Comparison of ENCODE assay signal across 8 cellular contexts in genomic region chr14:103185051-103186027, GRCh38.
A peak's percentile ranks its signal among the peaks of the same experiment; 100 is the strongest.
DNase-seq lines count a peak whose midpoint lies in the region; ATAC-seq and TF ChIP-seq lines count a peak whose summit lies in the region.

No MANE protein-coding gene starts in this region.

- H3K79me2 ChIP-seq in HCT116 (ENCODE audit: insufficient read depth, low read length): no peaks in the 10 kb centered on the region

- TF ChIP-seq POLR2A in HCT116 (IDR thresholded peaks at IDR 0.05; ENCODE audit: borderline replicate concordance, extremely low read depth, insufficient read depth, insufficient read length) (no peak), erythroblast (IDR thresholded peaks at IDR 0.05; ENCODE audit: low read length) (no peak), sigmoid colon (IDR thresholded peaks at IDR 0.05) (no peak)

- H2AFZ ChIP-seq in HCT116 (ENCODE audit: low read depth, low read length, poor library complexity, severe bottlenecking): peak overlapping the region; percentile 87

- TF ChIP-seq RAD21 in HCT116 (IDR thresholded peaks at IDR 0.05; ENCODE audit: low read depth): peak; percentile 67

- H3K36me3 ChIP-seq in BE2C: no peaks in the 10 kb centered on the region
- no peaks in the 10 kb centered on the region for H3K36me3 ChIP-seq in HCT116 (ENCODE audit: control insufficient read depth in 1 of 2, insufficient read depth in 2 of 2, low read length in 2 of 2)
- no peaks in the 10 kb centered on the region for H3K36me3 ChIP-seq in sigmoid colon

- TF ChIP-seq CTCF in BE2C (IDR thresholded peaks at IDR 0.05; ENCODE audit: low read depth, low read length) (peak; percentile 61), HCT116 (IDR thresholded peaks at IDR 0.05 in 2 of 3, conservative IDR thresholded peaks at IDR 0.05 in 1 of 3; ENCODE audit: borderline replicate concordance in 1 of 3, insufficient read depth in 1 of 3, low read depth in 2 of 3, low read length in 2 of 3) (peak; percentile 57 to 72 (median 70)), sigmoid colon (IDR thresholded peaks at IDR 0.05) (peak in 3 of 4 experiments; percentile 58 to 67 (median 61))

- no peaks in the 10 kb centered on the region; the same call in 1 of the 2 replicates for H3K4me1 ChIP-seq in BE2C
- peaks cover 0 to 9% of the 10 kb centered on the region in 2 experiments; a peak in 2 of 4 replicates for H3K4me1 ChIP-seq in HCT116 (ENCODE audit: control insufficient read depth in 1 of 2, insufficient read depth in 2 of 2, low read length in 2 of 2)
- peaks cover 0 to 11% (median 9%) of the 10 kb centered on the region in 4 donors for H3K4me1 ChIP-seq in sigmoid colon

- WGBS in sigmoid colon, 2 donors: 58 to 64% methylated on average over 13 of the region's 13 CpGs

- H3K9ac ChIP-seq in HCT116 (ENCODE audit: low read length): no peak overlapping the region

- POLR2A ChIA-PET in HCT116 (lab: Charles Lee): no interaction called here

- H3K9me3 ChIP-seq in BE2C: no peaks in the 10 kb centered on the region
- no peaks in the 10 kb centered on the region for H3K9me3 ChIP-seq in HCT116 (ENCODE audit: control insufficient read depth in 1 of 2, insufficient read depth in 1 of 2, low read depth in 1 of 2, low read length in 2 of 2)
- no peaks in the 10 kb centered on the region for H3K9me3 ChIP-seq in sigmoid colon

- BruUV-seq in HCT116 (replicated peaks; lab: Mats Ljungman, UMichigan): no TSS peak

- H3K9me2 ChIP-seq in HCT116 (ENCODE audit: insufficient read depth): no peaks in the 10 kb centered on the region

- ATAC-seq in HCT116 (peak; percentile 58), HG03460 (IDR thresholded peaks at IDR 0.05; ENCODE audit: unreplicated experiment) (no peak), GM21360 (IDR thresholded peaks at IDR 0.05; ENCODE audit: unreplicated experiment) (no peak)

- CTCF ChIA-PET in HCT116 (lab: Charles Lee): interaction anchor here (1.4 to 5.7 kb wide), 2 partner anchors 80 to 110 kb away, joined by 3 to 26 read pairs; no protein-coding TSS in a partner anchor

- no peak overlapping the region; the same call in 1 of the 2 replicates for H3K4me2 ChIP-seq in HCT116 (ENCODE audit: low read length)

- H3K27me3 ChIP-seq in BE2C (no peaks in the 10 kb centered on the region), HCT116 (ENCODE audit: insufficient read depth, low read length) (no peaks in the 10 kb centered on the region), sigmoid colon (peaks cover 7 to 36% (median 11%) of the 10 kb centered on the region in 3 donors)

- no peaks in the 10 kb centered on the region for H4K20me1 ChIP-seq in HCT116 (ENCODE audit: insufficient read depth)

- intact Hi-C loops in HCT116 (cut with micrococcal nuclease) (loop anchor here (1.0 kb wide), 2 partner anchors 80 to 110 kb away; no protein-coding TSS in a partner anchor), sigmoid colon (cut with DNase I) (loop anchor here (5.0 kb wide), 2 partner anchors 58 to 107 kb away; no protein-coding TSS in a partner anchor)

- no peak for TF ChIP-seq EP300 in sigmoid colon (IDR thresholded peaks at IDR 0.05)

- H3K27ac ChIP-seq in HCT116 (ENCODE audit: low read depth, low read length) (no peak overlapping the region), sigmoid colon (peak overlapping the region in 2 of 4 donors; percentile 28 to 37)

- RAD21 ChIA-PET in HCT116 (lab: Charles Lee; ENCODE audit: low non-redundant PET in 1 of 2, low total read pairs in 2 of 2, uncharacterized antibody in 2 of 2, unreplicated experiment in 2 of 2): interaction anchor here (0.7 to 2.5 kb wide), 3 partner anchors 79 to 80 kb away, joined by 4 to 8 read pairs (median 7); no protein-coding TSS in a partner anchor

- H3K4me3 ChIP-seq in BE2C (ENCODE audit: low read depth, low read length) (no peak overlapping the region), HCT116 (replicated peaks in 1 of 2; ENCODE audit: low read depth in 1 of 2, low read length in 2 of 2) (no peak overlapping the region), sigmoid colon (no peak overlapping the region)

- DNase-seq in BE2C (no peak), HCT116 (ENCODE audit: low read depth, low spot score) (peak; percentile 40), OCI-M2 (lab: John Stamatoyannopoulos, UW; ENCODE audit: unreplicated experiment) (peak; percentile 19), erythroblast (lab: John Stamatoyannopoulos, UW) (peak; percentile 17 to 54), sigmoid colon (peak; percentile 41)
- DNase-seq in activated CD4-positive, CD25-positive, alpha-beta regulatory T cell treated with anti-CD3 and anti-CD28 coated beads, Interleukin-2, amount 50 U/mL, for 72 hours: no peak

TF ChIP-seq in HCT116, 20 proteins besides CTCF, POLR2A, EP300 and RAD21:
- TF ChIP-seq CEBPB (IDR thresholded peaks at IDR 0.05; ENCODE audit: low read depth) (peak; percentile 24; the same call in 1 of the 2 replicates), REST (IDR thresholded peaks at IDR 0.05; ENCODE audit: low read depth) (no peak)

Comparison
In these comparisons a context has a peak if more than half of its experiments do, and no peak if none do; other contexts are left out.
1. DNase-seq: peak in HCT116 (single experiment), OCI-M2 (single experiment), erythroblast (2 of 2) and sigmoid colon (single experiment); none in BE2C (single experiment) and activated CD4-positive, CD25-positive, alpha-beta regulatory T cell treated with anti-CD3 and anti-CD28 coated beads, Interleukin-2, amount 50 U/mL, for 72 hours (single experiment).
2. Peak in every context shown above with its lines, with median percentiles within 50 percentile points of each other: CTCF ChIP-seq.